Comparison of ENCODE assay signal across 7 cellular contexts in the genomic region with DNA sequence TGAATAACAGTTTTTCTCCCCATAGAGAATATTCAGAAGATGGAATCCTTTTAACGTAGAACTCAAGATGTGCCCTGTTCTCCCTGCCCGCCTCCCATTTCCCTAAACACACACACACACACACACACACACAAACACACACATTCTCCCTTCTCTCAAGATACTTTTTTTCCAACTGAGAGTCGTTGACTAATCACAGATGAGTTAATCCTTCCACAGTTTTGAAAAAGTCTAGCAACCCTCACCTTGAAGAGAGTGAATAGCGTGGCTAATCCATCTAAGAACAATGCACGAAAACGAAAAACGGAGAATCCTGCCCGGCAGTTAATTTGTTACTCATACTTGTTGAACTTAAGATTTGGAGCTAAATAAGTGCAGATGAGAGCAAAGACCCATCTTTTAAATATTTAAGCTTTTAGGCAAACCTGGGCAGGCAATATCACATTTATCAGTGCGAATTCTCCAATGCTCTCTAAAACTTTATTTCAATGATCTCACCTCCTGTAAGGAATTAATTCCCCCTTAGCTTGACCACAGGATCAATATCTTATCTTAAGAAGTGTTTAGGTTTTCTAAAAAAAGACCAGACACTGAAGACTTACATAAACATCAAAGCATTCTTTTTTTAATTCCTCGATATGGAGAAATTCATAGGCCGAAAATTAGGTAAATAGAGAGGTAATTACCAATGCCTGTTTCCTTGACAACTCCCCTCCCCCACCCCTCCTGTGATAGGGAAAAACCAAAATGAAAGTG. TPM values are rescaled to one million over a fixed set of nuclear protein-coding genes. Genes with fewer than 3 reads are reported as not detected.
DNase-seq lines count a peak whose midpoint lies in the region; ATAC-seq and TF ChIP-seq lines count a peak whose summit lies in the region.

No MANE protein-coding gene starts in this region.

- H3K36me3 ChIP-seq in aorta (ENCODE audit: control insufficient read depth in 1 of 2, insufficient read depth in 2 of 2, low read length in 1 of 2): no peaks in the 10 kb centered on the region

- peak; percentile 25 for ATAC-seq in aorta (ENCODE audit: low FRiP score)
- no peak for ATAC-seq in GM18867 (IDR thresholded peaks at IDR 0.05; ENCODE audit: unreplicated experiment)

- H3K27me3 ChIP-seq in aorta (ENCODE audit: control insufficient read depth in 1 of 2, insufficient read depth in 2 of 2, low read length in 1 of 2): no peaks in the 10 kb centered on the region

- H3K9me3 ChIP-seq in aorta (ENCODE audit: control insufficient read depth, low read length): no peaks in the 10 kb centered on the region

- intact Hi-C loops in aorta (cut with DNase I): loop anchor here in 1 of 2 donors (10.0 kb wide), 1 partner anchor 338 kb away; no protein-coding TSS in a partner anchor

- no peaks in the 10 kb centered on the region for H3K4me1 ChIP-seq in aorta (ENCODE audit: control insufficient read depth in 1 of 2, insufficient read depth in 2 of 2, low read length in 2 of 2)

- TF ChIP-seq CTCF in GM12865 (IDR thresholded peaks at IDR 0.05; ENCODE audit: insufficient read depth, low read depth, low read length, missing control alignments) (no peak), choroid plexus epithelial cell (conservative IDR thresholded peaks at IDR 0.05; ENCODE audit: low read depth, low read length) (no peak)

- no peak overlapping the region for H3K27ac ChIP-seq in aorta (ENCODE audit: low read depth in 1 of 2, low read length in 2 of 2)

- H3K4me3 ChIP-seq in GM12865 (ENCODE audit: low read depth, low read length): peak overlapping the region; percentile 67
- peak overlapping the region; percentile 66 for H3K4me3 ChIP-seq in choroid plexus epithelial cell (ENCODE audit: low read depth, low read length)
- peak overlapping the region; percentile 82 to 99 for H3K4me3 ChIP-seq in aorta (ENCODE audit: low read length in 2 of 2)

- DNase-seq in GM12865 (ENCODE audit: low read depth) (no peak), NCI-H2107 treated with DMSO at 0.1 percent for 48 hours (lab: John Stamatoyannopoulos, UW; ENCODE audit: unreplicated experiment) (peak; percentile 10), choroid plexus epithelial cell (ENCODE audit: low read depth) (peak; percentile 68), midbrain (lab: John Stamatoyannopoulos, UW) (peak; percentile 38), aorta (no peak), ecto neural progenitor cell (ENCODE audit: low spot score) (no peak)

- 58 to 61% methylated on average over 11 of the region's 11 CpGs for WGBS in aorta, 2 donors

RNA-seq across cellular contexts. Expression of a gene that starts 1.1 kb away (rescaled TPM):
- total RNA-seq in aorta: 10 to 100 TPM; 17.7 to 17.9 TPM
- polyA plus RNA-seq in aorta: 1 to 10 TPM; 1.0 to 4.2 TPM

Comparison
In these comparisons a context has a peak if more than half of its experiments do, and no peak if none do; other contexts are left out.
1. DNase-seq: peak in NCI-H2107 treated with DMSO at 0.1 percent for 48 hours (single experiment), choroid plexus epithelial cell (single experiment) and midbrain (single experiment); none in GM12865 (single experiment), aorta (0 of 2) and ecto neural progenitor cell (single experiment).
2. Peak in every context shown above with its lines, with median percentiles within 50 percentile points of each other: H3K4me3 ChIP-seq.